19 cellular contexts compared by ENCODE assay signal in genomic region chr1:59064592-59064991, GRCh38.
A peak's percentile ranks its signal among the peaks of the same experiment; 100 is the strongest.
DNase-seq lines count a peak whose midpoint lies in the region; ATAC-seq and TF ChIP-seq lines count a peak whose summit lies in the region.
"Had no signal": no experiment of that assay in that cellular context is flagged by ENCODE, and none has a peak within 500 bp of the region (broad histone marks: within the 10 kb centered on the region; RNA-seq: fewer than 3 reads in every experiment).

No MANE protein-coding gene starts in this region.

- no peak for TF ChIP-seq CTCF in HFFc6 (IDR thresholded peaks at IDR 0.05)

- no peak overlapping the region for H3K4me3 ChIP-seq in CD8-positive, alpha-beta memory T cell (ENCODE audit: low read length)
- H3K4me3 ChIP-seq in naive thymus-derived CD4-positive, alpha-beta T cell (ENCODE audit: low read length): no peak overlapping the region
- no peak overlapping the region for H3K4me3 ChIP-seq in MG63
- H3K4me3 ChIP-seq: A549, Peyer's patch had no signal

- H3K9me3 Mint-ChIP-seq in activated CD4-positive, alpha-beta T cell treated with anti-CD3 and anti-CD28 coated beads, Interleukin-2, amount 10 ng/mL, durations not matched to agents 7 days and 5 days: no peaks in the 10 kb centered on the region
- no peaks in the 10 kb centered on the region for H3K9me3 Mint-ChIP-seq in CD8-positive, alpha-beta memory T cell
- peaks cover 5% of the 10 kb centered on the region for H3K9me3 Mint-ChIP-seq in activated T-helper 1 cell treated with anti-CD3 and anti-CD28 coated beads, Interleukin-12 subunit alpha, Interleukin-12 subunit beta, Interleukin-2, Interleukin-4 antibody, amounts not matched to agents 30 ng/mL and 10 ng/mL and 1 ng/mL, durations not matched to agents 14 hours and 24 hours and 36 hours
- peaks cover 0 to 8% (median 0%) of the 10 kb centered on the region in 11 donors for H3K9me3 Mint-ChIP-seq in naive thymus-derived CD4-positive, alpha-beta T cell
- H3K9me3 Mint-ChIP-seq in HFFc6: no peaks in the 10 kb centered on the region

- H3K27ac ChIP-seq in CD8-positive, alpha-beta memory T cell (ENCODE audit: low read depth, low read length): no peak overlapping the region
- H3K27ac ChIP-seq in naive thymus-derived CD4-positive, alpha-beta T cell (ENCODE audit: low read depth, low read length): peak overlapping the region; percentile 3
- H3K27ac ChIP-seq: A549, C4-2B had no signal

- H3K27me3 Mint-ChIP-seq in activated CD4-positive, alpha-beta T cell treated with anti-CD3 and anti-CD28 coated beads, Interleukin-2, amount 10 ng/mL, durations not matched to agents 7 days and 5 days: no peaks in the 10 kb centered on the region
- H3K27me3 Mint-ChIP-seq in CD8-positive, alpha-beta memory T cell: no peaks in the 10 kb centered on the region
- no peaks in the 10 kb centered on the region for H3K27me3 Mint-ChIP-seq in activated T-helper 1 cell treated with anti-CD3 and anti-CD28 coated beads, Interleukin-12 subunit alpha, Interleukin-12 subunit beta, Interleukin-2, Interleukin-4 antibody, amounts not matched to agents 30 ng/mL and 10 ng/mL and 1 ng/mL, durations not matched to agents 14 hours and 24 hours and 36 hours (ENCODE audit: insufficient read depth)
- no peaks in the 10 kb centered on the region for H3K27me3 Mint-ChIP-seq in naive thymus-derived CD4-positive, alpha-beta T cell
- no peaks in the 10 kb centered on the region for H3K27me3 Mint-ChIP-seq in HFFc6 (ENCODE audit: insufficient read depth)

- intact Hi-C loops in activated T-helper 1 cell treated with anti-CD3 and anti-CD28 coated beads, Interleukin-12 subunit alpha, Interleukin-12 subunit beta, Interleukin-2, Interleukin-4 antibody, amounts not matched to agents 30 ng/mL and 10 ng/mL and 1 ng/mL, durations not matched to agents 14 hours and 24 hours and 36 hours (cut with micrococcal nuclease): loop anchor here (5.0 kb wide), 1 partner anchor 78 kb away; no protein-coding TSS in a partner anchor
- intact Hi-C loops in naive thymus-derived CD4-positive, alpha-beta T cell (cut with micrococcal nuclease): no loop called here

- peaks cover 2% of the 10 kb centered on the region for H3K36me3 Mint-ChIP-seq in activated CD4-positive, alpha-beta T cell treated with anti-CD3 and anti-CD28 coated beads, Interleukin-2, amount 10 ng/mL, durations not matched to agents 7 days and 5 days (ENCODE audit: low read depth)
- peaks cover 0 to 4% (median 2%) of the 10 kb centered on the region in 3 donors for H3K36me3 Mint-ChIP-seq in CD8-positive, alpha-beta memory T cell
- H3K36me3 Mint-ChIP-seq in activated T-helper 1 cell treated with anti-CD3 and anti-CD28 coated beads, Interleukin-12 subunit alpha, Interleukin-12 subunit beta, Interleukin-2, Interleukin-4 antibody, amounts not matched to agents 30 ng/mL and 10 ng/mL and 1 ng/mL, durations not matched to agents 14 hours and 24 hours and 36 hours (ENCODE audit: low read depth): peaks cover 9% of the 10 kb centered on the region
- peaks cover 0 to 12% (median 5%) of the 10 kb centered on the region in 5 donors for H3K36me3 Mint-ChIP-seq in naive thymus-derived CD4-positive, alpha-beta T cell
- peaks cover 9% of the 10 kb centered on the region for H3K36me3 Mint-ChIP-seq in HFFc6 (ENCODE audit: low read depth)

- CTCF ChIA-PET in activated CD4-positive, alpha-beta T cell treated with anti-CD3 and anti-CD28 coated beads, Interleukin-2, amount 10 ng/mL, durations not matched to agents 7 days and 5 days (lab: Charles Lee): interaction anchor here (1.0 to 1.6 kb wide), 3 partner anchors 10 to 12 kb away, joined by 3 to 6 read pairs (median 3); no protein-coding TSS in a partner anchor
- CTCF ChIA-PET in CD8-positive, alpha-beta memory T cell (lab: Charles Lee): no interaction called here
- CTCF ChIA-PET in naive thymus-derived CD4-positive, alpha-beta T cell (lab: Charles Lee): interaction anchor here (1.5 kb wide), 1 partner anchor 18 kb away, joined by 4 read pairs; no protein-coding TSS in a partner anchor

- H3K4me3 Mint-ChIP-seq in activated CD4-positive, alpha-beta T cell treated with anti-CD3 and anti-CD28 coated beads, Interleukin-2, amount 10 ng/mL, durations not matched to agents 7 days and 5 days: no peak overlapping the region
- no peak overlapping the region for H3K4me3 Mint-ChIP-seq in CD8-positive, alpha-beta memory T cell
- no peak overlapping the region for H3K4me3 Mint-ChIP-seq in activated T-helper 1 cell treated with anti-CD3 and anti-CD28 coated beads, Interleukin-12 subunit alpha, Interleukin-12 subunit beta, Interleukin-2, Interleukin-4 antibody, amounts not matched to agents 30 ng/mL and 10 ng/mL and 1 ng/mL, durations not matched to agents 14 hours and 24 hours and 36 hours
- peak overlapping the region in 4 of 10 donors; percentile 18 to 67 (median 26) for H3K4me3 Mint-ChIP-seq in naive thymus-derived CD4-positive, alpha-beta T cell
- H3K4me3 Mint-ChIP-seq in HFFc6: no peak overlapping the region

- peak overlapping the region; percentile 28 for H3K27ac Mint-ChIP-seq in activated CD4-positive, alpha-beta T cell treated with anti-CD3 and anti-CD28 coated beads, Interleukin-2, amount 10 ng/mL, durations not matched to agents 7 days and 5 days
- peak overlapping the region in 5 of 8 donors; percentile 22 to 68 (median 61) for H3K27ac Mint-ChIP-seq in CD8-positive, alpha-beta memory T cell
- peak overlapping the region; percentile 42 for H3K27ac Mint-ChIP-seq in activated T-helper 1 cell treated with anti-CD3 and anti-CD28 coated beads, Interleukin-12 subunit alpha, Interleukin-12 subunit beta, Interleukin-2, Interleukin-4 antibody, amounts not matched to agents 30 ng/mL and 10 ng/mL and 1 ng/mL, durations not matched to agents 14 hours and 24 hours and 36 hours
- H3K27ac Mint-ChIP-seq in naive thymus-derived CD4-positive, alpha-beta T cell: peak overlapping the region in 8 of 9 donors; percentile 38 to 89 (median 68)
- no peak overlapping the region for H3K27ac Mint-ChIP-seq in HFFc6

- no peaks in the 10 kb centered on the region for H3K27me3 ChIP-seq in CD8-positive, alpha-beta memory T cell (ENCODE audit: insufficient read depth, low read length, poor library complexity, severe bottlenecking)
- H3K27me3 ChIP-seq in naive thymus-derived CD4-positive, alpha-beta T cell (ENCODE audit: control insufficient read depth in 2 of 2, insufficient read depth in 2 of 2, low read length in 2 of 2): no peaks in the 10 kb centered on the region
- no peaks in the 10 kb centered on the region for H3K27me3 ChIP-seq in MG63
- H3K27me3 ChIP-seq: Peyer's patch had no signal

- H3K9me3 ChIP-seq in CD8-positive, alpha-beta memory T cell (ENCODE audit: low read length): no peaks in the 10 kb centered on the region
- no peaks in the 10 kb centered on the region for H3K9me3 ChIP-seq in naive thymus-derived CD4-positive, alpha-beta T cell (ENCODE audit: control insufficient read depth in 2 of 3, low read length in 3 of 3)
- H3K9me3 ChIP-seq in MG63: no peaks in the 10 kb centered on the region
- H3K9me3 ChIP-seq: A549, Peyer's patch had no signal

- no peak for DNase-seq in activated CD4-positive, alpha-beta T cell treated with anti-CD3 and anti-CD28 coated beads, Interleukin-2, amount 10 ng/mL, durations not matched to agents 7 days and 5 days
- DNase-seq in activated CD4-positive, alpha-beta T cell treated with anti-CD3 and anti-CD28 coated beads, Interleukin-2, amount 50 U/mL, for 48 hours: no peak
- no peak for DNase-seq in CD8-positive, alpha-beta memory T cell
- DNase-seq in activated T-helper 1 cell treated with anti-CD3 and anti-CD28 coated beads, Interleukin-12 subunit alpha, Interleukin-12 subunit beta, Interleukin-2, Interleukin-4 antibody, amounts not matched to agents 30 ng/mL and 10 ng/mL and 1 ng/mL, durations not matched to agents 14 hours and 24 hours and 36 hours (ENCODE audit: low spot score): no peak
- no peak for DNase-seq in naive thymus-derived CD4-positive, alpha-beta T cell
- DNase-seq in MG63 (no peak), HFFc6 (no peak)
- DNase-seq: Calu3, DMS79, GOT3, IMR-90, Kasumi-1, NCI-H187 treated with DMSO at 0.1 percent for 48 hours, NCI-H2171 treated with DMSO at 0.1 percent for 48 hours, Peyer's patch, SHP77 had no signal

- no peaks in the 10 kb centered on the region for H3K36me3 ChIP-seq in CD8-positive, alpha-beta memory T cell (ENCODE audit: insufficient read depth, low read length)
- H3K36me3 ChIP-seq in naive thymus-derived CD4-positive, alpha-beta T cell (ENCODE audit: control insufficient read depth in 2 of 3, insufficient read depth in 3 of 3, low read length in 3 of 3): no peaks in the 10 kb centered on the region
- no peaks in the 10 kb centered on the region for H3K36me3 ChIP-seq in MG63
- H3K36me3 ChIP-seq: Peyer's patch had no signal

- ATAC-seq in naive thymus-derived CD4-positive, alpha-beta T cell: no peak
- ATAC-seq in GM18520 (IDR thresholded peaks at IDR 0.05; ENCODE audit: unreplicated experiment): no peak
- ATAC-seq: A549 had no signal

- H3K4me1 Mint-ChIP-seq in activated CD4-positive, alpha-beta T cell treated with anti-CD3 and anti-CD28 coated beads, Interleukin-2, amount 10 ng/mL, durations not matched to agents 7 days and 5 days: peaks cover 35% of the 10 kb centered on the region
- H3K4me1 Mint-ChIP-seq in CD8-positive, alpha-beta memory T cell: peaks cover 38 to 42% (median 42%) of the 10 kb centered on the region in 3 donors
- H3K4me1 Mint-ChIP-seq in activated T-helper 1 cell treated with anti-CD3 and anti-CD28 coated beads, Interleukin-12 subunit alpha, Interleukin-12 subunit beta, Interleukin-2, Interleukin-4 antibody, amounts not matched to agents 30 ng/mL and 10 ng/mL and 1 ng/mL, durations not matched to agents 14 hours and 24 hours and 36 hours (ENCODE audit: low read depth): peaks cover 49% of the 10 kb centered on the region
- peaks cover 12 to 43% (median 37%) of the 10 kb centered on the region in 7 donors for H3K4me1 Mint-ChIP-seq in naive thymus-derived CD4-positive, alpha-beta T cell
- peaks cover 27% of the 10 kb centered on the region for H3K4me1 Mint-ChIP-seq in HFFc6 (ENCODE audit: low read depth)

- H3K4me1 ChIP-seq in CD8-positive, alpha-beta memory T cell (ENCODE audit: insufficient read depth, low read length): peaks cover 19% of the 10 kb centered on the region
- H3K4me1 ChIP-seq in naive thymus-derived CD4-positive, alpha-beta T cell (ENCODE audit: control insufficient read depth in 2 of 2, insufficient read depth in 2 of 2, low read length in 2 of 2): peaks cover 16 to 22% of the 10 kb centered on the region in 2 donors

- POLR2A ChIA-PET in activated CD4-positive, alpha-beta T cell treated with anti-CD3 and anti-CD28 coated beads, Interleukin-2, amount 10 ng/mL, durations not matched to agents 7 days and 5 days (lab: Charles Lee): no interaction called here
- POLR2A ChIA-PET in CD8-positive, alpha-beta memory T cell (lab: Charles Lee): interaction anchor here (1.2 kb wide), 1 partner anchor 18 kb away, joined by 3 read pairs; no protein-coding TSS in a partner anchor
- POLR2A ChIA-PET in naive thymus-derived CD4-positive, alpha-beta T cell (lab: Charles Lee): interaction anchor here (2.2 kb wide), 1 partner anchor 281 kb away, joined by 7 read pairs; the partner anchor contains the start of gene JUN
